In genomic region chr2:237885931-237886701, GRCh38 we compare ENCODE assay signal across 12 cellular contexts. TPM values are rescaled to one million over a fixed set of nuclear protein-coding genes. Genes with fewer than 3 reads are reported as not detected.
DNase-seq lines count a peak whose midpoint lies in the region; ATAC-seq and TF ChIP-seq lines count a peak whose summit lies in the region.
"Had no signal": no experiment of that assay in that cellular context is flagged by ENCODE, and none has a peak within 500 bp of the region (broad histone marks: within the 10 kb centered on the region; RNA-seq: fewer than 3 reads in every experiment).

No MANE protein-coding gene starts in this region.

- H3K27me3 ChIP-seq in RWPE2 (ENCODE audit: insufficient read depth, poor library complexity, severe bottlenecking) (no peaks in the 10 kb centered on the region), esophagus muscularis mucosa (no peaks in the 10 kb centered on the region), lower lobe of right lung (ENCODE audit: low read depth) (no peaks in the 10 kb centered on the region), stomach smooth muscle (ENCODE audit: control insufficient read depth in 1 of 2, insufficient read depth in 2 of 2, low read length in 2 of 2) (no peaks in the 10 kb centered on the region)
- H3K27me3 ChIP-seq: BLaER1 treated with 17β-estradiol and CSF1 and Interleukin-3, amounts not matched to agents 10 nM and 100 nM had no signal

- DNase-seq in RWPE2 (ENCODE audit: low spot score) (peak; percentile 64), esophagus muscularis mucosa (ENCODE audit: extremely low spot score) (peak; percentile 95), lower lobe of right lung (peak; percentile 44), NAMALWA (ENCODE audit: low spot score) (no peak), foreskin fibroblast (no peak), KG1 (lab: John Stamatoyannopoulos, UW) (no peak)
- DNase-seq: activated CD4-positive, alpha-beta T cell treated with anti-CD3 and anti-CD28 coated beads for 1 hour; NCI-H1105 had no signal

- H3K9ac ChIP-seq in stomach smooth muscle (ENCODE audit: low read length in 2 of 2), result peak overlapping the region; percentile 82 to 85
- H3K9ac ChIP-seq: BLaER1 treated with 17β-estradiol and CSF1 and Interleukin-3, amounts not matched to agents 10 nM and 100 nM had no signal

- H3K27ac ChIP-seq in RWPE2 (ENCODE audit: poor library complexity, severe bottlenecking), result no peak overlapping the region
- H3K27ac ChIP-seq in esophagus muscularis mucosa (replicated peaks in 1 of 4), result peak overlapping the region; percentile 91 to 97 (median 95)
- H3K27ac ChIP-seq in lower lobe of right lung, result no peak overlapping the region
- H3K27ac ChIP-seq in stomach smooth muscle (ENCODE audit: low read length), result peak overlapping the region; percentile 99
- H3K27ac ChIP-seq: BLaER1 treated with 17β-estradiol and CSF1 and Interleukin-3, amounts not matched to agents 10 nM and 100 nM had no signal

- peaks cover 8% of the 10 kb centered on the region for H3K4me1 ChIP-seq in RWPE2 (ENCODE audit: insufficient read depth, poor library complexity, severe bottlenecking)
- H3K4me1 ChIP-seq in esophagus muscularis mucosa, result peaks cover 36 to 78% (median 67%) of the 10 kb centered on the region in 4 donors
- H3K4me1 ChIP-seq in lower lobe of right lung, result peaks cover 11% of the 10 kb centered on the region
- H3K4me1 ChIP-seq in stomach smooth muscle (ENCODE audit: control insufficient read depth, insufficient read depth, low read length), result peaks cover 64% of the 10 kb centered on the region

- 45% methylated on average over 10 of the region's 26 CpGs for WGBS in esophagus muscularis mucosa

- ATAC-seq in RWPE2 (ENCODE audit: low read depth), result no peak
- ATAC-seq in lower lobe of right lung, result peak; percentile 27
- no peak for ATAC-seq in HG03520 (IDR thresholded peaks at IDR 0.05; ENCODE audit: unreplicated experiment)

- TF ChIP-seq POLR2A in esophagus muscularis mucosa (IDR thresholded peaks at IDR 0.05; ENCODE audit: low read depth), result no peak

- H3K4me3 ChIP-seq in RWPE2 (ENCODE audit: severe bottlenecking) (no peak overlapping the region), esophagus muscularis mucosa (peak overlapping the region in 2 of 4 donors; percentile 21 to 23), lower lobe of right lung (no peak overlapping the region), stomach smooth muscle (ENCODE audit: low read length in 2 of 2) (peak overlapping the region in 1 of 2 donors; percentile 55), foreskin fibroblast (ENCODE audit: low read depth in 1 of 2, low read length in 2 of 2) (no peak overlapping the region)
- H3K4me3 ChIP-seq: BLaER1 treated with 17β-estradiol and CSF1 and Interleukin-3, amounts not matched to agents 10 nM and 100 nM; SK-N-MC had no signal

- no peak for TF ChIP-seq CTCF in RWPE2 (IDR thresholded peaks at IDR 0.05; ENCODE audit: poor library complexity, severe bottlenecking)
- TF ChIP-seq CTCF in esophagus muscularis mucosa (IDR thresholded peaks at IDR 0.05), result peak; percentile 44 to 45 (median 44)
- TF ChIP-seq CTCF in lower lobe of right lung (IDR thresholded peaks at IDR 0.05), result no peak
- TF ChIP-seq CTCF in foreskin fibroblast (IDR thresholded peaks at IDR 0.05; ENCODE audit: low read depth, low read length), result no peak

- H3K36me3 ChIP-seq in RWPE2 (ENCODE audit: low read depth) (no peaks in the 10 kb centered on the region), esophagus muscularis mucosa (peaks cover 0 to 7% (median 3%) of the 10 kb centered on the region in 4 donors), lower lobe of right lung (no peaks in the 10 kb centered on the region), stomach smooth muscle (ENCODE audit: control insufficient read depth in 2 of 2, insufficient read depth in 2 of 2, low read length in 2 of 2) (peaks cover 5 to 7% of the 10 kb centered on the region in 2 donors)
- H3K36me3 ChIP-seq: BLaER1 treated with 17β-estradiol and CSF1 and Interleukin-3, amounts not matched to agents 10 nM and 100 nM had no signal

- H3K9me3 ChIP-seq in RWPE2 (ENCODE audit: severe bottlenecking) (no peaks in the 10 kb centered on the region), esophagus muscularis mucosa (no peaks in the 10 kb centered on the region), lower lobe of right lung (no peaks in the 10 kb centered on the region), stomach smooth muscle (ENCODE audit: control insufficient read depth in 2 of 2, low read length in 2 of 2) (no peaks in the 10 kb centered on the region)
- H3K9me3 ChIP-seq: BLaER1 treated with 17β-estradiol and CSF1 and Interleukin-3, amounts not matched to agents 10 nM and 100 nM had no signal

- intact Hi-C loops in esophagus muscularis mucosa (cut with DNase I), result no loop called here
- intact Hi-C loops in lower lobe of right lung (cut with DNase I), result no loop called here

- peak; percentile 30 for TF ChIP-seq EP300 in esophagus muscularis mucosa (IDR thresholded peaks at IDR 0.05)

RNA-seq across cellular contexts. Expression of gene RAMP1, which starts 26.7 kb away (rescaled TPM):
- total RNA-seq in esophagus muscularis mucosa, result 100 to 1,000 TPM; 172 to 287 (median 231) TPM
- 5.1 TPM for total RNA-seq in lower lobe of right lung

Comparison
In these comparisons a context has a peak if more than half of its experiments do, and no peak if none do; other contexts are left out.
1. ATAC-seq: peak in lower lobe of right lung (2 of 2); none in RWPE2 (single experiment) and HG03520 (single experiment).
2. DNase-seq: peak in RWPE2 (single experiment), esophagus muscularis mucosa (single experiment) and lower lobe of right lung (single experiment); none in NAMALWA (single experiment), foreskin fibroblast (0 of 2) and KG1 (single experiment).
3. H3K27ac ChIP-seq: peak in esophagus muscularis mucosa (4 of 4) and stomach smooth muscle (single experiment); none in RWPE2 (single experiment) and lower lobe of right lung (single experiment).
4. CTCF ChIP-seq: peak in esophagus muscularis mucosa (3 of 3); none in RWPE2 (single experiment), lower lobe of right lung (single experiment) and foreskin fibroblast (single experiment).
5. RNA of gene RAMP1, which starts 26.7 kb away (total RNA-seq): 172 to 287 TPM in esophagus muscularis mucosa; 5.1 TPM in lower lobe of right lung (single experiment); every median in the first group is over 10 times any median in the second.